16 cellular contexts compared by ENCODE assay signal in genomic region chr4:34721835-34722234, GRCh38.
DNase-seq lines count a peak whose midpoint lies in the region; ATAC-seq and TF ChIP-seq lines count a peak whose summit lies in the region.
"Had no signal": no experiment of that assay in that cellular context is flagged by ENCODE, and none has a peak within 500 bp of the region (broad histone marks: within the 10 kb centered on the region; RNA-seq: fewer than 3 reads in every experiment).

No MANE protein-coding gene starts in this region.

- H3K27ac ChIP-seq in left lung (no peak overlapping the region), trophoblast cell (ENCODE audit: low read depth, low read length) (peak overlapping the region; percentile 66)
- H3K27ac ChIP-seq: 22Rv1; A549; BLaER1 treated with 17β-estradiol and CSF1 and Interleukin-3, amounts not matched to agents 10 nM and 100 nM; C4-2B had no signal

- no peak overlapping the region for H3K18ac ChIP-seq in trophoblast cell (ENCODE audit: low read length)

- peak overlapping the region; percentile 74 for H2BK5ac ChIP-seq in trophoblast cell (ENCODE audit: low read depth, low read length, poor library complexity)

- H3K14ac ChIP-seq in trophoblast cell (ENCODE audit: low read length), result peak overlapping the region; percentile 34

- TF ChIP-seq CTCF in left lung (IDR thresholded peaks at IDR 0.05), result no peak

- peak overlapping the region; percentile 61 for H2BK120ac ChIP-seq in trophoblast cell (ENCODE audit: insufficient read depth, low read length, poor library complexity)

- no peak overlapping the region for H2AK5ac ChIP-seq in trophoblast cell (ENCODE audit: low read length)

- no peaks in the 10 kb centered on the region for H3K79me2 ChIP-seq in trophoblast cell (ENCODE audit: control insufficient read depth, insufficient read depth, low read length, poor library complexity)

- WGBS in trophoblast cell (ENCODE audit: extremely low coverage, insufficient coverage, insufficient read length), result no CpG with 5 or more reads among the region's 1 CpG

- peak overlapping the region; percentile 84 for H2BK12ac ChIP-seq in trophoblast cell (ENCODE audit: low read length)

- no peak overlapping the region for H3K4me3 ChIP-seq in left lung
- no peak overlapping the region for H3K4me3 ChIP-seq in trophoblast cell (ENCODE audit: low read depth, low read length)
- H3K4me3 ChIP-seq: A549; BLaER1 treated with 17β-estradiol and CSF1 and Interleukin-3, amounts not matched to agents 10 nM and 100 nM had no signal

- H4K12ac ChIP-seq in trophoblast cell (ENCODE audit: low read depth, low read length), result no peak overlapping the region

- H3K4me1 ChIP-seq in left lung (no peaks in the 10 kb centered on the region), trophoblast cell (ENCODE audit: control insufficient read depth in 1 of 2, insufficient read depth in 2 of 2, low read length in 2 of 2) (peaks cover 0 to 1% of the 10 kb centered on the region in 2 experiments)
- H3K4me1 ChIP-seq: A549 had no signal

- ATAC-seq in left lung, result peak; percentile 54
- no peak for ATAC-seq in activated CD4-positive, CD25-positive, alpha-beta regulatory T cell treated with anti-CD3 and anti-CD28 coated beads, Interleukin-2, amount 50 U/mL, for 24 hours
- ATAC-seq: A549; CD8-positive, alpha-beta T cell had no signal

- intact Hi-C loops in left lung (cut with DNase I), result no loop called here

- no peaks in the 10 kb centered on the region for H3K27me3 ChIP-seq in left lung
- no peaks in the 10 kb centered on the region for H3K27me3 ChIP-seq in trophoblast cell (ENCODE audit: insufficient read depth, low read length)
- H3K27me3 ChIP-seq: BLaER1 treated with 17β-estradiol and CSF1 and Interleukin-3, amounts not matched to agents 10 nM and 100 nM had no signal

- H3K9me3 ChIP-seq in left lung (no peaks in the 10 kb centered on the region), trophoblast cell (ENCODE audit: insufficient read depth, low read depth, low read length) (no peaks in the 10 kb centered on the region)
- H3K9me3 ChIP-seq: A549; BLaER1 treated with 17β-estradiol and CSF1 and Interleukin-3, amounts not matched to agents 10 nM and 100 nM; Caco-2 had no signal

- DNase-seq in amniotic epithelial cell (ENCODE audit: low read depth), result peak; percentile 9
- DNase-seq in left lung, result no peak
- DNase-seq in trophoblast cell, result peak; percentile 60 to 76
- no peak for DNase-seq in NCI-H446 treated with DMSO at 0.1 percent for 48 hours (lab: John Stamatoyannopoulos, UW)
- DNase-seq: AML-193; Calu3; CD4-positive, alpha-beta T cell; CD8-positive, alpha-beta T cell; DMS79 treated with DMSO at 0.1 percent for 48 hours; GF-D8 had no signal

- H3K4ac ChIP-seq in trophoblast cell (ENCODE audit: low read depth, low read length), result no peak overlapping the region

- peak overlapping the region; percentile 13 for H4K8ac ChIP-seq in trophoblast cell (ENCODE audit: low read depth, low read length)

- no peak overlapping the region for H3K4me2 ChIP-seq in trophoblast cell (ENCODE audit: low read length)
- H3K4me2 ChIP-seq: A549; BLaER1 treated with 17β-estradiol and CSF1 and Interleukin-3, amounts not matched to agents 10 nM and 100 nM had no signal

- no peak overlapping the region for H3K23ac ChIP-seq in trophoblast cell (ENCODE audit: low read length)

- H2AFZ ChIP-seq in trophoblast cell (ENCODE audit: insufficient read depth, low read length, poor library complexity), result no peak overlapping the region

- H4K91ac ChIP-seq in trophoblast cell (ENCODE audit: low read depth, low read length), result peak overlapping the region; percentile 81

- peaks cover 2% of the 10 kb centered on the region for H3K79me1 ChIP-seq in trophoblast cell (ENCODE audit: low read length)

- H3K9ac ChIP-seq in trophoblast cell (ENCODE audit: low read length), result no peak overlapping the region
- H3K9ac ChIP-seq: BLaER1 treated with 17β-estradiol and CSF1 and Interleukin-3, amounts not matched to agents 10 nM and 100 nM had no signal

- H3K36me3 ChIP-seq in left lung (no peaks in the 10 kb centered on the region), trophoblast cell (ENCODE audit: control insufficient read depth in 1 of 2, insufficient read depth in 2 of 2, low read length in 2 of 2) (no peaks in the 10 kb centered on the region)
- H3K36me3 ChIP-seq: BLaER1 treated with 17β-estradiol and CSF1 and Interleukin-3, amounts not matched to agents 10 nM and 100 nM had no signal

Comparison
In these comparisons a context has a peak if more than half of its experiments do, and no peak if none do; other contexts are left out.
1. DNase-seq: peak in amniotic epithelial cell (single experiment) and trophoblast cell (2 of 2); none in left lung (0 of 2) and NCI-H446 treated with DMSO at 0.1 percent for 48 hours (single experiment).